12 cellular contexts compared by ENCODE assay signal in the genomic region with DNA sequence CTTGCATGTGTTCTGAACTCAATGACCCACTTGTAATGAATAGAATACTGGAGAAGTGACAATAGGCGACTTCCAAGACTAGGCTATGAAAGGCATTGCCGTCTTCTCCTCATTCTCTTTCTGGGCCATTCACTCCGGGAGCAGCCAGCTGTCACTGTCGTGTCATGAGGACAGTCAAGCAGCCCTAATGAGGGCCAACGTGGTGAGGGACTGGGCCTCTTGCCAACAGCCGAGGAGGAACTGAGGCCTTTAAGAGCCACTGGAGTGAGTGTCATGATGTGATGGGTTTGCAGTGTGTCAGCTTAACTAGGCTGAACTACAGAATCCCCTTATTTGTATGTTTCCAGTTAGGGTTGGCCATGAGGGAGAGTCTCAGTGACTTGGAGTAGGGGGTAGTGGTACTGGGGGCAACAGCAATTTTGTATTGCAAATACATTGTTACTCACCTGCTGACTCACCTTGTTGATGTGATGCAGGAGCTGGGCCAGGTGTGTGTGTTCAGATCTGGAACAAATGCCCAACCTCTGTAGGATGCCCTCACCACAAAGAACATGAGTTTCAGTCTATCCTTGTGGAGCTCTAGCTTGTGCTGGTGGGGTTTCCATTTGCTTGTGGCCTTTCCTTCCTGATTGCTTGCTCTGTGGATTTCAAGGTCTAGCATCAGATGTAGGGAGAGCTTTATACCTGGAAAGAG.
DNase-seq lines count a peak whose midpoint lies in the region; ATAC-seq and TF ChIP-seq lines count a peak whose summit lies in the region.
"Had no signal": no experiment of that assay in that cellular context is flagged by ENCODE, and none has a peak within 500 bp of the region (broad histone marks: within the 10 kb centered on the region; RNA-seq: fewer than 3 reads in every experiment).

No MANE protein-coding gene starts in this region.

- no peaks in the 10 kb centered on the region for H3K27me3 Mint-ChIP-seq in WTC11 (ENCODE audit: low read depth)

- DNase-seq in Ammon's horn (ENCODE audit: low spot score) (peak; percentile 44), DMS153 treated with DMSO at 0.1 percent for 48 hours (lab: John Stamatoyannopoulos, UW; ENCODE audit: unreplicated experiment) (peak; percentile 25), NCI-H510A treated with DMSO at 0.1 percent for 48 hours (lab: John Stamatoyannopoulos, UW) (peak; percentile 65), left ventricle myocardium superior (peak; percentile 39), epidermal melanocyte (ENCODE audit: insufficient read length, low spot score) (no peak), WTC11 (ENCODE audit: low spot score) (no peak)
- DNase-seq in activated effector memory CD4-positive, alpha-beta T cell treated with Interleukin-2 at 50 U/mL for 16 hours = no peak
- DNase-seq: activated CD4-positive, alpha-beta T cell treated with anti-CD3 and anti-CD28 coated beads for 48 hours; H9; NCI-H1436; Peyer's patch had no signal

- TF ChIP-seq CTCF in WTC11 (IDR thresholded peaks at IDR 0.05) = no peak

- H3K36me3 Mint-ChIP-seq in WTC11 = no peaks in the 10 kb centered on the region

- H3K27ac Mint-ChIP-seq in WTC11 = no peak overlapping the region
- H3K27ac Mint-ChIP-seq: H9 had no signal

- peaks cover 11% of the 10 kb centered on the region for H3K4me1 Mint-ChIP-seq in WTC11

- H3K9me3 Mint-ChIP-seq in WTC11 = peaks cover 17% of the 10 kb centered on the region
- H3K9me3 Mint-ChIP-seq: H9 had no signal

- CTCF ChIA-PET in WTC11 (lab: Charles Lee) = no interaction called here

- no peak overlapping the region for H3K4me3 Mint-ChIP-seq in WTC11
- H3K4me3 Mint-ChIP-seq: H9 had no signal

- intact Hi-C loops in left ventricle myocardium superior (cut with micrococcal nuclease) = no loop called here

- peak; percentile 25 for ATAC-seq in left ventricle myocardium superior
- ATAC-seq in HG02970 (IDR thresholded peaks at IDR 0.05; ENCODE audit: low FRiP score, unreplicated experiment) = no peak
- no peak for ATAC-seq in WTC11

- POLR2A ChIA-PET in WTC11 (lab: Charles Lee) = interaction anchor here (0.6 kb wide), 1 partner anchor 102 kb away, joined by 3 read pairs; no protein-coding TSS in a partner anchor

TF ChIP-seq in WTC11, 78 proteins besides CTCF, POLR2A, EP300 and RAD21:
- no peak for TF ChIP-seq ZNF232 (CRISPR knock-in tag; IDR thresholded peaks at IDR 0.05)
- no peak for TF ChIP-seq TCF7 (CRISPR knock-in tag; IDR thresholded peaks at IDR 0.05; ENCODE audit: low read depth)
- TF ChIP-seq, protein P1, sequence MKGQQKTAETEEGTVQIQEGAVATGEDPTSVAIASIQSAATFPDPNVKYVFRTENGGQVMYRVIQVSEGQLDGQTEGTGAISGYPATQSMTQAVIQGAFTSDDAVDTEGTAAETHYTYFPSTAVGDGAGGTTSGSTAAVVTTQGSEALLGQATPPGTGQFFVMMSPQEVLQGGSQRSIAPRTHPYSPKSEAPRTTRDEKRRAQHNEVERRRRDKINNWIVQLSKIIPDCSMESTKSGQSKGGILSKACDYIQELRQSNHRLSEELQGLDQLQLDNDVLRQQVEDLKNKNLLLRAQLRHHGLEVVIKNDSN (CRISPR knock-in tag; IDR thresholded peaks at IDR 0.05) = no peak
- TF ChIP-seq, protein P2, sequence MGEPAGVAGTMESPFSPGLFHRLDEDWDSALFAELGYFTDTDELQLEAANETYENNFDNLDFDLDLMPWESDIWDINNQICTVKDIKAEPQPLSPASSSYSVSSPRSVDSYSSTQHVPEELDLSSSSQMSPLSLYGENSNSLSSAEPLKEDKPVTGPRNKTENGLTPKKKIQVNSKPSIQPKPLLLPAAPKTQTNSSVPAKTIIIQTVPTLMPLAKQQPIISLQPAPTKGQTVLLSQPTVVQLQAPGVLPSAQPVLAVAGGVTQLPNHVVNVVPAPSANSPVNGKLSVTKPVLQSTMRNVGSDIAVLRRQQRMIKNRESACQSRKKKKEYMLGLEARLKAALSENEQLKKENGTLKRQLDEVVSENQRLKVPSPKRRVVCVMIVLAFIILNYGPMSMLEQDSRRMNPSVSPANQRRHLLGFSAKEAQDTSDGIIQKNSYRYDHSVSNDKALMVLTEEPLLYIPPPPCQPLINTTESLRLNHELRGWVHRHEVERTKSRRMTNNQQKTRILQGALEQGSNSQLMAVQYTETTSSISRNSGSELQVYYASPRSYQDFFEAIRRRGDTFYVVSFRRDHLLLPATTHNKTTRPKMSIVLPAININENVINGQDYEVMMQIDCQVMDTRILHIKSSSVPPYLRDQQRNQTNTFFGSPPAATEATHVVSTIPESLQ (CRISPR knock-in tag; IDR thresholded peaks at IDR 0.05) = no peak
- TF ChIP-seq ZNF416 (CRISPR knock-in tag; IDR thresholded peaks at IDR 0.05) = no peak
- TF ChIP-seq ESRRA (CRISPR knock-in tag; IDR thresholded peaks at IDR 0.05; ENCODE audit: borderline replicate concordance) = no peak
- TF ChIP-seq ZNF138 (CRISPR knock-in tag; conservative IDR thresholded peaks at IDR 0.05) = no peak
- TF ChIP-seq, protein P3, sequence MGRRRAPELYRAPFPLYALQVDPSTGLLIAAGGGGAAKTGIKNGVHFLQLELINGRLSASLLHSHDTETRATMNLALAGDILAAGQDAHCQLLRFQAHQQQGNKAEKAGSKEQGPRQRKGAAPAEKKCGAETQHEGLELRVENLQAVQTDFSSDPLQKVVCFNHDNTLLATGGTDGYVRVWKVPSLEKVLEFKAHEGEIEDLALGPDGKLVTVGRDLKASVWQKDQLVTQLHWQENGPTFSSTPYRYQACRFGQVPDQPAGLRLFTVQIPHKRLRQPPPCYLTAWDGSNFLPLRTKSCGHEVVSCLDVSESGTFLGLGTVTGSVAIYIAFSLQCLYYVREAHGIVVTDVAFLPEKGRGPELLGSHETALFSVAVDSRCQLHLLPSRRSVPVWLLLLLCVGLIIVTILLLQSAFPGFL (CRISPR knock-in tag; IDR thresholded peaks at IDR 0.05; ENCODE audit: borderline replicate concordance) = no peak
- no peak for TF ChIP-seq PRRX2 (CRISPR knock-in tag; IDR thresholded peaks at IDR 0.05)
- no peak for TF ChIP-seq ZNF671 (CRISPR knock-in tag; IDR thresholded peaks at IDR 0.05)

Comparison
In these comparisons a context has a peak if more than half of its experiments do, and no peak if none do; other contexts are left out.
1. DNase-seq: peak in Ammon's horn (single experiment), DMS153 treated with DMSO at 0.1 percent for 48 hours (single experiment), NCI-H510A treated with DMSO at 0.1 percent for 48 hours (single experiment) and left ventricle myocardium superior (single experiment); none in activated effector memory CD4-positive, alpha-beta T cell treated with Interleukin-2 at 50 U/mL for 16 hours (single experiment), epidermal melanocyte (single experiment) and WTC11 (single experiment).